Comparison of ENCODE assay signal across 1 cellular context in the genomic region with DNA sequence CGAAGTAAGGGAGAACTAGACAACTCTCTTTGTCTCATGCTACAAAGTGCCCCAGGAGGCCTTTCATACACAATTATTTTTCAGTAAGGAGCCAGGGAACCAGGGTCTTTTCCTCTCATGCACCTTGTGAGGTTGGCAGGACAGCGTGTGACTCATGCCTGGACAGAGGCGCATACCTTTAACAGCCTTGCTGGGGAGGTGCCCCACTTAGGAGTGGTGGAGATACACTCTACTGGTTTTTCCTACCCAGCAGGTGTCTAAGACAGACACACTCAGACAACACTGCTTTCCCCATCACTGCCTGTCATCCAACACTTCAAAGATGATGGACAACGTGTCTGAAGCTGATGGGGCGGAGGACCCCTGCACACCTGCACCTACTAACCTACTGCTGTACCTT.
TF ChIP-seq lines count a peak whose summit lies in the region.

No MANE protein-coding gene starts in this region.

TF ChIP-seq in GM23338, 12 proteins besides CTCF, POLR2A, EP300 and RAD21 (continued from another document):
- TF ChIP-seq, protein P1, sequence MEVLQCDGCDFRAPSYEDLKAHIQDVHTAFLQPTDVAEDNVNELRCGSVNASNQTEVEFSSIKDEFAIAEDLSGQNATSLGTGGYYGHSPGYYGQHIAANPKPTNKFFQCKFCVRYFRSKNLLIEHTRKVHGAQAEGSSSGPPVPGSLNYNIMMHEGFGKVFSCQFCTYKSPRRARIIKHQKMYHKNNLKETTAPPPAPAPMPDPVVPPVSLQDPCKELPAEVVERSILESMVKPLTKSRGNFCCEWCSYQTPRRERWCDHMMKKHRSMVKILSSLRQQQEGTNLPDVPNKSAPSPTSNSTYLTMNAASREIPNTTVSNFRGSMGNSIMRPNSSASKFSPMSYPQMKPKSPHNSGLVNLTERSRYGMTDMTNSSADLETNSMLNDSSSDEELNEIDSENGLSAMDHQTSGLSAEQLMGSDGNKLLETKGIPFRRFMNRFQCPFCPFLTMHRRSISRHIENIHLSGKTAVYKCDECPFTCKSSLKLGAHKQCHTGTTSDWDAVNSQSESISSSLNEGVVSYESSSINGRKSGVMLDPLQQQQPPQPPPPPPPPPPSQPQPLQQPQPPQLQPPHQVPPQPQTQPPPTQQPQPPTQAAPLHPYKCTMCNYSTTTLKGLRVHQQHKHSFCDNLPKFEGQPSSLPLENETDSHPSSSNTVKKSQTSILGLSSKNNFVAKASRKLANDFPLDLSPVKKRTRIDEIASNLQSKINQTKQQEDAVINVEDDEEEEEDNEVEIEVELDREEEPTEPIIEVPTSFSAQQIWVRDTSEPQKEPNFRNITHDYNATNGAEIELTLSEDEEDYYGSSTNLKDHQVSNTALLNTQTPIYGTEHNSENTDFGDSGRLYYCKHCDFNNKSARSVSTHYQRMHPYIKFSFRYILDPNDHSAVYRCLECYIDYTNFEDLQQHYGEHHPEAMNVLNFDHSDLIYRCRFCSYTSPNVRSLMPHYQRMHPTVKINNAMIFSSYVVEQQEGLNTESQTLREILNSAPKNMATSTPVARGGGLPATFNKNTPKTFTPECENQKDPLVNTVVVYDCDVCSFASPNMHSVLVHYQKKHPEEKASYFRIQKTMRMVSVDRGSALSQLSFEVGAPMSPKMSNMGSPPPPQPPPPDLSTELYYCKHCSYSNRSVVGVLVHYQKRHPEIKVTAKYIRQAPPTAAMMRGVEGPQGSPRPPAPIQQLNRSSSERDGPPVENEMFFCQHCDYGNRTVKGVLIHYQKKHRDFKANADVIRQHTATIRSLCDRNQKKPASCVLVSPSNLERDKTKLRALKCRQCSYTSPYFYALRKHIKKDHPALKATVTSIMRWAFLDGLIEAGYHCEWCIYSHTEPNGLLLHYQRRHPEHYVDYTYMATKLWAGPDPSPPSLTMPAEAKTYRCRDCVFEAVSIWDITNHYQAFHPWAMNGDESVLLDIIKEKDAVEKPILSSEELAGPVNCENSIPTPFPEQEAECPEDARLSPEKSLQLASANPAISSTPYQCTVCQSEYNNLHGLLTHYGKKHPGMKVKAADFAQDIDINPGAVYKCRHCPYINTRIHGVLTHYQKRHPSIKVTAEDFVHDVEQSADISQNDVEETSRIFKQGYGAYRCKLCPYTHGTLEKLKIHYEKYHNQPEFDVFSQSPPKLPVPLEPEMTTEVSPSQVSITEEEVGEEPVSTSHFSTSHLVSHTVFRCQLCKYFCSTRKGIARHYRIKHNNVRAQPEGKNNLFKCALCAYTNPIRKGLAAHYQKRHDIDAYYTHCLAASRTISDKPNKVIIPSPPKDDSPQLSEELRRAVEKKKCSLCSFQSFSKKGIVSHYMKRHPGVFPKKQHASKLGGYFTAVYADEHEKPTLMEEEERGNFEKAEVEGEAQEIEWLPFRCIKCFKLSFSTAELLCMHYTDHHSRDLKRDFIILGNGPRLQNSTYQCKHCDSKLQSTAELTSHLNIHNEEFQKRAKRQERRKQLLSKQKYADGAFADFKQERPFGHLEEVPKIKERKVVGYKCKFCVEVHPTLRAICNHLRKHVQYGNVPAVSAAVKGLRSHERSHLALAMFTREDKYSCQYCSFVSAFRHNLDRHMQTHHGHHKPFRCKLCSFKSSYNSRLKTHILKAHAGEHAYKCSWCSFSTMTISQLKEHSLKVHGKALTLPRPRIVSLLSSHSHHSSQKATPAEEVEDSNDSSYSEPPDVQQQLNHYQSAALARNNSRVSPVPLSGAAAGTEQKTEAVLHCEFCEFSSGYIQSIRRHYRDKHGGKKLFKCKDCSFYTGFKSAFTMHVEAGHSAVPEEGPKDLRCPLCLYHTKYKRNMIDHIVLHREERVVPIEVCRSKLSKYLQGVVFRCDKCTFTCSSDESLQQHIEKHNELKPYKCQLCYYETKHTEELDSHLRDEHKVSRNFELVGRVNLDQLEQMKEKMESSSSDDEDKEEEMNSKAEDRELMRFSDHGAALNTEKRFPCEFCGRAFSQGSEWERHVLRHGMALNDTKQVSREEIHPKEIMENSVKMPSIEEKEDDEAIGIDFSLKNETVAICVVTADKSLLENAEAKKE (CRISPR knock-in tag; IDR thresholded peaks at IDR 0.05), result no peak
- no peak for TF ChIP-seq EZH2 (IDR thresholded peaks at IDR 0.05; ENCODE audit: low read depth, unreplicated experiment)
- no peak for TF ChIP-seq ZNF114 (CRISPR knock-in tag; IDR thresholded peaks at IDR 0.05)
